Comparison of ENCODE assay signal across 9 cellular contexts in genomic region chr7:54788664-54789063, GRCh38. TPM values are rescaled to one million over a fixed set of nuclear protein-coding genes. Genes with fewer than 3 reads are reported as not detected.
DNase-seq lines count a peak whose midpoint lies in the region; ATAC-seq and TF ChIP-seq lines count a peak whose summit lies in the region.
"Had no signal": no experiment of that assay in that cellular context is flagged by ENCODE, and none has a peak within 500 bp of the region (broad histone marks: within the 10 kb centered on the region; RNA-seq: fewer than 3 reads in every experiment).

No MANE protein-coding gene starts in this region.

- POLR2A ChIA-PET in CD8-positive, alpha-beta T cell (lab: Charles Lee) = no interaction called here

- no peaks in the 10 kb centered on the region for H3K9me3 Mint-ChIP-seq in CD8-positive, alpha-beta T cell

- intact Hi-C loops in CD8-positive, alpha-beta T cell (cut with DNase I, micrococcal nuclease) = no loop called here

- no peak overlapping the region for H3K27ac Mint-ChIP-seq in CD8-positive, alpha-beta T cell

- DNase-seq in CD8-positive, alpha-beta T cell = peak in 1 of 7 experiments; percentile 37
- DNase-seq in NCI-H82 (lab: John Stamatoyannopoulos, UW) (peak; percentile 62), astrocyte of the hippocampus (ENCODE audit: low read depth, low spot score) (peak; percentile 80), iPS-NIHi11 (ENCODE audit: low spot score) (peak; percentile 79)
- peak; percentile 10 for DNase-seq in stimulated activated CD4-positive, alpha-beta T cell treated with anti-CD3 and anti-CD28 coated beads, Interleukin-12 subunit alpha, Interleukin-12 subunit beta, amount 100 ng/mL, for 4 hours

- no peaks in the 10 kb centered on the region for H3K4me1 ChIP-seq in CD8-positive, alpha-beta T cell (ENCODE audit: insufficient read depth, low read length)

- H3K4me3 ChIP-seq in CD8-positive, alpha-beta T cell (ENCODE audit: low read depth, low read length) = no peak overlapping the region

- H3K4me3 Mint-ChIP-seq in CD8-positive, alpha-beta T cell = no peak overlapping the region

- no peak for TF ChIP-seq CTCF in CD8-positive, alpha-beta T cell (IDR thresholded peaks at IDR 0.05)

- CTCF ChIA-PET in CD8-positive, alpha-beta T cell (lab: Charles Lee) = no interaction called here

- peaks cover 33% of the 10 kb centered on the region for H3K27me3 Mint-ChIP-seq in CD8-positive, alpha-beta T cell (ENCODE audit: low read depth)

- ATAC-seq in CD8-positive, alpha-beta T cell = peak; percentile 80
- ATAC-seq in GM18858 (IDR thresholded peaks at IDR 0.05; ENCODE audit: unreplicated experiment) (peak; percentile 89), HG03378 (IDR thresholded peaks at IDR 0.05; ENCODE audit: unreplicated experiment) (peak; percentile 91), GM21515 (IDR thresholded peaks at IDR 0.05; ENCODE audit: unreplicated experiment) (no peak)

- no peaks in the 10 kb centered on the region for H3K36me3 ChIP-seq in CD8-positive, alpha-beta T cell (ENCODE audit: insufficient read depth, low read length)
- H3K36me3 ChIP-seq: neutrophil had no signal

- H3K27me3 ChIP-seq in CD8-positive, alpha-beta T cell (ENCODE audit: insufficient read depth, low read length) = no peaks in the 10 kb centered on the region

- peaks cover 5% of the 10 kb centered on the region for H3K4me1 Mint-ChIP-seq in CD8-positive, alpha-beta T cell (ENCODE audit: low read depth)

- H3K9me3 ChIP-seq in CD8-positive, alpha-beta T cell (ENCODE audit: low read length) = no peaks in the 10 kb centered on the region
- H3K9me3 ChIP-seq: neutrophil had no signal

- H3K36me3 Mint-ChIP-seq in CD8-positive, alpha-beta T cell = no peaks in the 10 kb centered on the region

- no peak overlapping the region for H3K27ac ChIP-seq in CD8-positive, alpha-beta T cell (ENCODE audit: low read depth, low read length)
- H3K27ac ChIP-seq: neutrophil had no signal

RNA-seq across cellular contexts. Expression of gene SEC61G, which starts 29.7 kb away (rescaled TPM):
- 10 to 100 TPM; 50.5 to 58.0 TPM for total RNA-seq in CD8-positive, alpha-beta T cell
